Comparison of ENCODE assay signal across 1 cellular context in the genomic region with DNA sequence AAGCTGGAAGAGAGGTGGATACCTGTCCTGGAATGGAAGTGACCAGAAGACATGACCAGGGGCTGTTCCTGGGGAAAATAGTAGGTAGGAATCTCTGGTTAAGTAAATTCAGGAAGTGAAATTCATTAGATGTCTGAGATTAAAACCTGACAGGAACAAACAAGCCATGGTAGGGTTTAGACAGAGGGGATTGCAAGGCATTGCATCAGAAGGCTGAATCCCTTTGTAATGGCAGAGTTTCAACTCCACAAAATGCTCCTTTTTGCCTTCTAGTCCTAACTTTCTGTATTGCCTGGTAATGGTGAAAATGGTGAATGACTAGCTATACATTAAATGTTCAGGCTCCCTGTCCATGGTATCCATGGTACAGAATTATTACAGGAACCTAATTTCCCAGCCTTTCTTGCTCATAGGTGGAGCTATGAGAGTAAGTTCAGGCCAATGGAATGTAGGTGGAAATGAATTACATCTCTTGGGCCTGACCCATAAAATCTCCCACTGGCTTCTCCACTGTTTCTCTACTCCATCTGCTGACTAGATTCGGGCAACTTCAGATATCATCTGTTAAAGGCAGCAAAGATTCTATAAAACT.
TF ChIP-seq lines count a peak whose summit lies in the region.

No MANE protein-coding gene starts in this region.

TF ChIP-seq in H1, 55 proteins besides CTCF, POLR2A, EP300 and RAD21:
- TF ChIP-seq ATF2 (IDR thresholded peaks at IDR 0.05; ENCODE audit: low read length) = no peak
- TF ChIP-seq CEBPB (IDR thresholded peaks at IDR 0.05; ENCODE audit: low read depth, low read length) = peak; percentile 64; the same call in 1 of the 2 replicates
- TF ChIP-seq HDAC2 (IDR thresholded peaks at IDR 0.05; ENCODE audit: borderline replicate concordance in 1 of 2, low read depth in 2 of 2, low read length in 2 of 2) = no peak
